ENCODE assay signal across 1 cellular context in genomic region chr12:13102481-13103195, GRCh38.
TF ChIP-seq lines count a peak whose summit lies in the region.

No MANE protein-coding gene starts in this region.

TF ChIP-seq in IMR-90, 13 proteins besides CTCF, POLR2A, EP300 and RAD21 (continued from another document):
- no peak for TF ChIP-seq RCOR1 (IDR thresholded peaks at IDR 0.05; ENCODE audit: insufficient replicate concordance, low read length)
- no peak for TF ChIP-seq CEBPB (IDR thresholded peaks at IDR 0.05; ENCODE audit: low read depth, low read length)
- no peak for TF ChIP-seq SMC3 (IDR thresholded peaks at IDR 0.05; ENCODE audit: low read depth, low read length)
- TF ChIP-seq, protein P1, sequence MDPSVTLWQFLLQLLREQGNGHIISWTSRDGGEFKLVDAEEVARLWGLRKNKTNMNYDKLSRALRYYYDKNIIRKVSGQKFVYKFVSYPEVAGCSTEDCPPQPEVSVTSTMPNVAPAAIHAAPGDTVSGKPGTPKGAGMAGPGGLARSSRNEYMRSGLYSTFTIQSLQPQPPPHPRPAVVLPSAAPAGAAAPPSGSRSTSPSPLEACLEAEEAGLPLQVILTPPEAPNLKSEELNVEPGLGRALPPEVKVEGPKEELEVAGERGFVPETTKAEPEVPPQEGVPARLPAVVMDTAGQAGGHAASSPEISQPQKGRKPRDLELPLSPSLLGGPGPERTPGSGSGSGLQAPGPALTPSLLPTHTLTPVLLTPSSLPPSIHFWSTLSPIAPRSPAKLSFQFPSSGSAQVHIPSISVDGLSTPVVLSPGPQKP (IDR thresholded peaks at IDR 0.05; ENCODE audit: borderline replicate concordance, low read depth, low read length), result no peak
- TF ChIP-seq MAFK (IDR thresholded peaks at IDR 0.05; ENCODE audit: low read depth, low read length), result no peak
